ENCODE assay signal across 3 cellular contexts in genomic region chr2:239952251-239952650, GRCh38.
TF ChIP-seq lines count a peak whose summit lies in the region.

No MANE protein-coding gene starts in this region.

TF ChIP-seq in HepG2, 621 proteins besides CTCF, POLR2A, EP300 and RAD21 (continued from another document and continues in another):
- TF ChIP-seq, protein P1, sequence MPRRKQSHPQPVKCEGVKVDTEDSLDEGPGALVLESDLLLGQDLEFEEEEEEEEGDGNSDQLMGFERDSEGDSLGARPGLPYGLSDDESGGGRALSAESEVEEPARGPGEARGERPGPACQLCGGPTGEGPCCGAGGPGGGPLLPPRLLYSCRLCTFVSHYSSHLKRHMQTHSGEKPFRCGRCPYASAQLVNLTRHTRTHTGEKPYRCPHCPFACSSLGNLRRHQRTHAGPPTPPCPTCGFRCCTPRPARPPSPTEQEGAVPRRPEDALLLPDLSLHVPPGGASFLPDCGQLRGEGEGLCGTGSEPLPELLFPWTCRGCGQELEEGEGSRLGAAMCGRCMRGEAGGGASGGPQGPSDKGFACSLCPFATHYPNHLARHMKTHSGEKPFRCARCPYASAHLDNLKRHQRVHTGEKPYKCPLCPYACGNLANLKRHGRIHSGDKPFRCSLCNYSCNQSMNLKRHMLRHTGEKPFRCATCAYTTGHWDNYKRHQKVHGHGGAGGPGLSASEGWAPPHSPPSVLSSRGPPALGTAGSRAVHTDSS (CRISPR knock-in tag; conservative IDR thresholded peaks at IDR 0.05): no peak
- no peak for TF ChIP-seq ZFP41 (CRISPR knock-in tag; IDR thresholded peaks at IDR 0.05; ENCODE audit: borderline replicate concordance)
- TF ChIP-seq IRF1 (CRISPR knock-in tag; IDR thresholded peaks at IDR 0.05; ENCODE audit: low read depth): no peak
- TF ChIP-seq ZSCAN22 (CRISPR knock-in tag; IDR thresholded peaks at IDR 0.05): no peak
- TF ChIP-seq SKI (IDR thresholded peaks at IDR 0.05; ENCODE audit: partially characterized antibody): no peak
- no peak for TF ChIP-seq HMG20A (CRISPR knock-in tag; IDR thresholded peaks at IDR 0.05; ENCODE audit: borderline replicate concordance)
- no peak for TF ChIP-seq RBM22 (optimal IDR thresholded peaks at IDR 0.05; ENCODE audit: low read length)
- TF ChIP-seq KLF9 (CRISPR knock-in tag; IDR thresholded peaks at IDR 0.05; ENCODE audit: low read depth): no peak
- no peak for TF ChIP-seq ZNF337 (CRISPR knock-in tag; IDR thresholded peaks at IDR 0.05; ENCODE audit: borderline replicate concordance, low read depth)
- TF ChIP-seq REXO4 (CRISPR knock-in tag; IDR thresholded peaks at IDR 0.05; ENCODE audit: borderline replicate concordance): no peak
- no peak for TF ChIP-seq LRRFIP1 (CRISPR knock-in tag; conservative IDR thresholded peaks at IDR 0.05)
- TF ChIP-seq ZNF280B (CRISPR knock-in tag; IDR thresholded peaks at IDR 0.05; ENCODE audit: borderline replicate concordance): no peak

TF ChIP-seq in GM12891, 5 proteins besides CTCF, POLR2A, EP300 and RAD21 (continued from another document):
- TF ChIP-seq POLR2AphosphoS5 (IDR thresholded peaks at IDR 0.05; ENCODE audit: low read depth, low read length) (no peak), SPI1 (IDR thresholded peaks at IDR 0.05; ENCODE audit: low read depth, low read length) (no peak)
TF ChIP-seq in GM12891: peak in this region for 0.

TF ChIP-seq in WTC11, 78 proteins besides CTCF, POLR2A, EP300 and RAD21:
- no peak for TF ChIP-seq E2F4 (CRISPR knock-in tag; IDR thresholded peaks at IDR 0.05; ENCODE audit: borderline replicate concordance, low read depth)
- no peak for TF ChIP-seq CBFB (CRISPR knock-in tag; IDR thresholded peaks at IDR 0.05; ENCODE audit: low read depth)
- TF ChIP-seq STAT6 (CRISPR knock-in tag; conservative IDR thresholded peaks at IDR 0.05; ENCODE audit: low read depth): no peak
- TF ChIP-seq USF2 (CRISPR knock-in tag; IDR thresholded peaks at IDR 0.05): no peak
- TF ChIP-seq, protein P2, sequence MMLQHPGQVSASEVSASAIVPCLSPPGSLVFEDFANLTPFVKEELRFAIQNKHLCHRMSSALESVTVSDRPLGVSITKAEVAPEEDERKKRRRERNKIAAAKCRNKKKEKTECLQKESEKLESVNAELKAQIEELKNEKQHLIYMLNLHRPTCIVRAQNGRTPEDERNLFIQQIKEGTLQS (CRISPR knock-in tag; conservative IDR thresholded peaks at IDR 0.05): no peak
- TF ChIP-seq, protein P3, sequence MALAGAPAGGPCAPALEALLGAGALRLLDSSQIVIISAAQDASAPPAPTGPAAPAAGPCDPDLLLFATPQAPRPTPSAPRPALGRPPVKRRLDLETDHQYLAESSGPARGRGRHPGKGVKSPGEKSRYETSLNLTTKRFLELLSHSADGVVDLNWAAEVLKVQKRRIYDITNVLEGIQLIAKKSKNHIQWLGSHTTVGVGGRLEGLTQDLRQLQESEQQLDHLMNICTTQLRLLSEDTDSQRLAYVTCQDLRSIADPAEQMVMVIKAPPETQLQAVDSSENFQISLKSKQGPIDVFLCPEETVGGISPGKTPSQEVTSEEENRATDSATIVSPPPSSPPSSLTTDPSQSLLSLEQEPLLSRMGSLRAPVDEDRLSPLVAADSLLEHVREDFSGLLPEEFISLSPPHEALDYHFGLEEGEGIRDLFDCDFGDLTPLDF (CRISPR knock-in tag; IDR thresholded peaks at IDR 0.05): no peak
- no peak for TF ChIP-seq ERG (CRISPR knock-in tag; IDR thresholded peaks at IDR 0.05)
- no peak for TF ChIP-seq CREB1 (CRISPR knock-in tag; IDR thresholded peaks at IDR 0.05)
- no peak for TF ChIP-seq ATF6 (CRISPR knock-in tag; IDR thresholded peaks at IDR 0.05)
- no peak for TF ChIP-seq ZNF416 (CRISPR knock-in tag; IDR thresholded peaks at IDR 0.05)
- TF ChIP-seq ETV6 (CRISPR knock-in tag; IDR thresholded peaks at IDR 0.05): no peak
- TF ChIP-seq ZSCAN18 (CRISPR knock-in tag; IDR thresholded peaks at IDR 0.05): no peak
- TF ChIP-seq ZNF423 (CRISPR knock-in tag; IDR thresholded peaks at IDR 0.05): no peak
- no peak for TF ChIP-seq PRRX2 (CRISPR knock-in tag; IDR thresholded peaks at IDR 0.05)
- no peak for TF ChIP-seq NR2C2 (CRISPR knock-in tag; IDR thresholded peaks at IDR 0.05)
- no peak for TF ChIP-seq NFE2L1 (CRISPR knock-in tag; IDR thresholded peaks at IDR 0.05)
- TF ChIP-seq KAT7 (CRISPR knock-in tag; IDR thresholded peaks at IDR 0.05; ENCODE audit: borderline replicate concordance): no peak
- no peak for TF ChIP-seq ZNF263 (CRISPR knock-in tag; IDR thresholded peaks at IDR 0.05; ENCODE audit: low read depth)
